In genomic region chr13:30256713-30257432, GRCh38 we compare ENCODE assay signal across 11 cellular contexts. TPM values are rescaled to one million over a fixed set of nuclear protein-coding genes. Genes with fewer than 3 reads are reported as not detected.
A peak's percentile ranks its signal among the peaks of the same experiment; 100 is the strongest.
DNase-seq lines count a peak whose midpoint lies in the region; ATAC-seq and TF ChIP-seq lines count a peak whose summit lies in the region.
"Had no signal": no experiment of that assay in that cellular context is flagged by ENCODE, and none has a peak within 500 bp of the region (broad histone marks: within the 10 kb centered on the region; RNA-seq: fewer than 3 reads in every experiment).

No MANE protein-coding gene starts in this region.

- CTCF ChIA-PET in BJ (lab: Yijun Ruan, JAX), result interaction anchor here (0.6 to 1.8 kb wide), 2 partner anchors 12 to 223 kb away, joined by 3 to 4 read pairs; no protein-coding TSS in a partner anchor

- intact Hi-C loops in body of pancreas (cut with DNase I), result no loop called here

- H3K9me3 ChIP-seq in Karpas-422 (ENCODE audit: low read length), result no peaks in the 10 kb centered on the region
- H3K9me3 ChIP-seq in muscle layer of colon (ENCODE audit: low read length), result no peaks in the 10 kb centered on the region
- H3K9me3 ChIP-seq in body of pancreas, result no peaks in the 10 kb centered on the region
- H3K9me3 ChIP-seq: breast epithelium had no signal

- 87 to 96% methylated on average over 5 of the region's 5 CpGs for WGBS in body of pancreas, 2 donors

- peaks cover 57% of the 10 kb centered on the region for H3K79me2 ChIP-seq in Karpas-422 (ENCODE audit: low read length)

- POLR2A ChIA-PET in BJ (lab: Charles Lee), result no interaction called here

- H3K4me1 ChIP-seq in Karpas-422 (ENCODE audit: low read length) (peaks cover 53% of the 10 kb centered on the region), muscle layer of colon (ENCODE audit: insufficient read depth, low read length) (peaks cover 21% of the 10 kb centered on the region), body of pancreas (no peaks in the 10 kb centered on the region)
- H3K4me1 ChIP-seq: breast epithelium had no signal

- TF ChIP-seq CTCF in BJ (IDR thresholded peaks at IDR 0.05; ENCODE audit: insufficient read depth, low read depth, low read length), result peak; percentile 29; the same call in 1 of the 2 replicates
- TF ChIP-seq CTCF in body of pancreas (IDR thresholded peaks at IDR 0.05), result no peak

- H3K9me2 ChIP-seq in Karpas-422 (replicated peaks; ENCODE audit: insufficient read depth, low read length), result no peaks in the 10 kb centered on the region

- H4K20me1 ChIP-seq in Karpas-422 (ENCODE audit: insufficient read depth, low read depth, low read length), result no peaks in the 10 kb centered on the region

- no peak for DNase-seq in BJ (ENCODE audit: low read depth)
- no peak for DNase-seq in Karpas-422
- DNase-seq in stimulated activated naive CD4-positive, alpha-beta T cell (lab: John Stamatoyannopoulos, UW), result no peak
- DNase-seq in DMS53 (lab: John Stamatoyannopoulos, UW), result no peak
- DNase-seq in DMS114 treated with DMSO at 0.1 percent for 48 hours (lab: John Stamatoyannopoulos, UW; ENCODE audit: unreplicated experiment), result no peak
- no peak for DNase-seq in body of pancreas
- DNase-seq: activated CD8-positive, alpha-beta memory T cell treated with anti-CD3 and anti-CD28 coated beads, Interleukin-2, amount 50 U/mL, for 48 hours; T1000 had no signal

- no peaks in the 10 kb centered on the region for H3K27me3 ChIP-seq in BJ (ENCODE audit: control insufficient read depth, insufficient read depth, low read length)
- no peaks in the 10 kb centered on the region for H3K27me3 ChIP-seq in Karpas-422 (ENCODE audit: low read length)
- no peaks in the 10 kb centered on the region for H3K27me3 ChIP-seq in muscle layer of colon (ENCODE audit: control insufficient read depth in 1 of 2, insufficient read depth in 2 of 2, low read length in 2 of 2)
- H3K27me3 ChIP-seq in body of pancreas, result no peaks in the 10 kb centered on the region
- H3K27me3 ChIP-seq: breast epithelium had no signal

- no peak for ATAC-seq in body of pancreas

- peak overlapping the region; percentile 82 for H3K4me2 ChIP-seq in Karpas-422 (ENCODE audit: low read depth, low read length, poor library complexity, severe bottlenecking)

- peak overlapping the region; percentile 67 for H3K9ac ChIP-seq in Karpas-422 (ENCODE audit: low read length)
- no peak overlapping the region for H3K9ac ChIP-seq in muscle layer of colon (ENCODE audit: low read length)

- H3K4me3 ChIP-seq in BJ (ENCODE audit: low read depth, low read length) (no peak overlapping the region), Karpas-422 (ENCODE audit: low read length) (peak overlapping the region; percentile 57; the same call in 1 of the 2 replicates), muscle layer of colon (ENCODE audit: low read depth in 1 of 2, low read length in 2 of 2) (peak overlapping the region in 1 of 2 donors; percentile 12), body of pancreas (no peak overlapping the region)
- H3K4me3 ChIP-seq: breast epithelium had no signal

- TF ChIP-seq POLR2A in body of pancreas (IDR thresholded peaks at IDR 0.05), result no peak

- peaks cover 3% of the 10 kb centered on the region for H3K36me3 ChIP-seq in BJ (ENCODE audit: control insufficient read depth, insufficient read depth, low read length)
- H3K36me3 ChIP-seq in Karpas-422 (ENCODE audit: insufficient read depth, low read length), result peaks cover 6% of the 10 kb centered on the region; the same call in 1 of the 2 replicates
- peaks cover 6% of the 10 kb centered on the region for H3K36me3 ChIP-seq in muscle layer of colon (ENCODE audit: insufficient read depth, low read length)
- H3K36me3 ChIP-seq in body of pancreas (replicated peaks in 1 of 2; ENCODE audit: insufficient read depth in 1 of 2, low read depth in 2 of 2), result no peaks in the 10 kb centered on the region
- H3K36me3 ChIP-seq: breast epithelium had no signal

- H2AFZ ChIP-seq in Karpas-422 (ENCODE audit: low read length), result peak overlapping the region; percentile 33; the same call in 1 of the 2 replicates

- peak overlapping the region; percentile 96 for H3K27ac ChIP-seq in Karpas-422 (ENCODE audit: low read length)
- H3K27ac ChIP-seq in cingulate gyrus (ENCODE audit: low read depth, low read length), result peak overlapping the region; percentile 75
- peak overlapping the region; percentile 37 for H3K27ac ChIP-seq in muscle layer of colon (ENCODE audit: low read depth, low read length)
- H3K27ac ChIP-seq in body of pancreas, result no peak overlapping the region
- H3K27ac ChIP-seq: breast epithelium had no signal

RNA-seq across cellular contexts. Expression of gene KATNAL1, which starts 50.5 kb away (rescaled TPM):
- 9.1 and 17.0 TPM in 2 replicates for polyA plus RNA-seq in BJ (2011; rRNA removed)
- 12.5 and 14.5 TPM in 2 replicates for polyA minus RNA-seq in BJ (2011; rRNA and poly(A)+ RNA removed)
- total RNA-seq in Karpas-422 (2014; rRNA removed; shearing (Covaris generic); ENCODE audit: low replicate concordance), result 13.4 and 35.6 TPM in 2 replicates
- total RNA-seq in body of pancreas, result 1 to 10 TPM; 6.5 to 6.6 TPM

Comparison
In these comparisons a context has a peak if more than half of its experiments do, and no peak if none do; other contexts are left out.
1. H3K27ac ChIP-seq: peak in Karpas-422 (single experiment), cingulate gyrus (single experiment) and muscle layer of colon (single experiment); none in body of pancreas (0 of 4).